Comparison of ENCODE assay signal across 23 cellular contexts in the genomic region with DNA sequence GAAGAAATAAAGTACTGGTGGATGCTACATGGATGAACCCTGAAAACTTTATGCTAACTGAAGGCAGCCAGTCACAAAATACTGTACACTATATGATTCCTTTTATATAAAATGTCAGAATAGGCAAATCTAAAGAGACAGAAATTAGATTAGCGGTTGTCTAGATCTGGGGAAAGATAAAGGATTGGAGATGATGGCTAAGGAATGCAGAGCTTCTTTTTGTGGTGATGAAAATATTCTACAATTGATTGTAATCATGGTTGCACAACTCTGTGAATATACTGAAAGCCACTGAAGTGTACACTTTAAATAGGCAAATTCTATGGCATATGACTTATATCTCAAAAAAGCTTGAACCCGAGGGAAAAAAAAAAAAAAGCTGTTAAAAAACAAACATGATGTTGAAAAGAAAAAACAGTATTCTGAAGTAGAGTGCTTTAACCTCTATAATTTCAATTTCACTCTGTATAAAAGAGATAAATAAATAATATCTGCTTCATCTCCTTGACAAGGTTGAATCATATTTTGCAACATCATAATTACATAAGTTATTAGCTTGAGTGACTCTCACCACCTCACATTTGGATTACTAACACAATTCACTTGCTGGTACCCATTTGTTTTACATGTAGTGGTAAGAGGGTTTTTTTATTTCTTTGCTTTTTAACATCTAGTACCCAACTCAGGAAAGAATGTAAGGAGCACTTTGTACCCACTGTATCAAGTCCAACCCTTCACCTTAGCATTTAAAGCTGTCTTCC. TPM values are rescaled to one million over a fixed set of nuclear protein-coding genes. Genes with fewer than 3 reads are reported as not detected.
DNase-seq lines count a peak whose midpoint lies in the region; ATAC-seq and TF ChIP-seq lines count a peak whose summit lies in the region.
"Had no signal": no experiment of that assay in that cellular context is flagged by ENCODE, and none has a peak within 500 bp of the region (broad histone marks: within the 10 kb centered on the region; RNA-seq: fewer than 3 reads in every experiment).

No MANE protein-coding gene starts in this region.

- BruUV-seq in HCT116 (replicated peaks; lab: Mats Ljungman, UMichigan): no TSS peak

- H3K4me3 ChIP-seq in AG10803 (ENCODE audit: low read length): no peak overlapping the region
- no peak overlapping the region for H3K4me3 ChIP-seq in HCT116 (replicated peaks in 1 of 2; ENCODE audit: low read depth in 1 of 2, low read length in 2 of 2)
- H3K4me3 ChIP-seq in adipocyte (ENCODE audit: low read length): no peak overlapping the region
- H3K4me3 ChIP-seq in right atrium auricular region: no peak overlapping the region
- H3K4me3 ChIP-seq: K562 had no signal

- no peak overlapping the region for H3K4me2 ChIP-seq in HCT116 (ENCODE audit: low read length)

- H3K27ac Mint-ChIP-seq in endothelial cell (ENCODE audit: unreplicated experiment) (peak overlapping the region; percentile 79), T-helper 17 cell (no peak overlapping the region)
- no peak overlapping the region for H3K27ac Mint-ChIP-seq in activated CD4-positive, alpha-beta T cell treated with anti-CD3 and anti-CD28 coated beads, Interleukin-2, amount 10 ng/mL, durations not matched to agents 24 days and 14 days

- POLR2A ChIA-PET in HCT116 (lab: Charles Lee): no interaction called here

- H3K36me3 Mint-ChIP-seq in endothelial cell (ENCODE audit: low read depth, unreplicated experiment): peaks cover 12% of the 10 kb centered on the region
- H3K36me3 Mint-ChIP-seq in T-helper 17 cell (ENCODE audit: low read depth): no peaks in the 10 kb centered on the region
- no peaks in the 10 kb centered on the region for H3K36me3 Mint-ChIP-seq in activated CD4-positive, alpha-beta T cell treated with anti-CD3 and anti-CD28 coated beads, Interleukin-2, amount 10 ng/mL, durations not matched to agents 24 days and 14 days (ENCODE audit: low read depth)

- TF ChIP-seq CTCF in AG10803 (conservative IDR thresholded peaks at IDR 0.05; ENCODE audit: low read length): no peak
- TF ChIP-seq CTCF in HCT116 (IDR thresholded peaks at IDR 0.05 in 2 of 3, conservative IDR thresholded peaks at IDR 0.05 in 1 of 3; ENCODE audit: borderline replicate concordance in 1 of 3, insufficient read depth in 1 of 3, low read depth in 2 of 3, low read length in 2 of 3): no peak
- TF ChIP-seq CTCF in endothelial cell (IDR thresholded peaks at IDR 0.05; ENCODE audit: unreplicated experiment): no peak
- no peak for TF ChIP-seq CTCF in right atrium auricular region (IDR thresholded peaks at IDR 0.05)

- RAD21 ChIA-PET in HCT116 (lab: Charles Lee; ENCODE audit: low non-redundant PET in 1 of 2, low total read pairs in 2 of 2, uncharacterized antibody in 2 of 2, unreplicated experiment in 2 of 2): no interaction called here

- H3K4me1 ChIP-seq in HCT116 (ENCODE audit: control insufficient read depth in 1 of 2, insufficient read depth in 2 of 2, low read length in 2 of 2) (peaks cover 21 to 33% of the 10 kb centered on the region in 2 experiments), adipocyte (ENCODE audit: control insufficient read depth, insufficient read depth, low read length) (peaks cover 5% of the 10 kb centered on the region), right atrium auricular region (peaks cover 0 to 16% of the 10 kb centered on the region in 2 donors)

- H3K9me3 Mint-ChIP-seq in endothelial cell (ENCODE audit: unreplicated experiment): no peaks in the 10 kb centered on the region
- H3K9me3 Mint-ChIP-seq in activated CD4-positive, alpha-beta T cell treated with anti-CD3 and anti-CD28 coated beads, Interleukin-2, amount 10 ng/mL, durations not matched to agents 24 days and 14 days: no peaks in the 10 kb centered on the region

- peak; percentile 24 for DNase-seq in AG10803 (ENCODE audit: low read depth)
- no peak for DNase-seq in HCT116 (ENCODE audit: low read depth, low spot score)
- DNase-seq in adipocyte (ENCODE audit: low read depth): peak; percentile 69
- no peak for DNase-seq in endothelial cell (ENCODE audit: low spot score)
- no peak for DNase-seq in T-helper 17 cell
- DNase-seq in activated CD4-positive, alpha-beta T cell treated with anti-CD3 and anti-CD28 coated beads, Interleukin-2, amount 10 ng/mL, durations not matched to agents 24 days and 14 days: no peak
- DNase-seq in right atrium auricular region (ENCODE audit: low spot score): no peak
- DNase-seq: 8988T, ACHN, DMS153, DND-41, HCEC 1CT, Kasumi-1, MV-4-11, NCI-H1105, NCI-H146, NCI-H2029, NCI-H446, NCI-H524 treated with DMSO at 0.1 percent for 48 hours, NCI-H774, PC-3 had no signal

- peak overlapping the region; percentile 29 for H2AFZ ChIP-seq in HCT116 (ENCODE audit: low read depth, low read length, poor library complexity, severe bottlenecking)

- H3K27me3 Mint-ChIP-seq in endothelial cell (ENCODE audit: unreplicated experiment) (peaks cover 11% of the 10 kb centered on the region), T-helper 17 cell (peaks cover 28% of the 10 kb centered on the region)
- peaks cover 48% of the 10 kb centered on the region for H3K27me3 Mint-ChIP-seq in activated CD4-positive, alpha-beta T cell treated with anti-CD3 and anti-CD28 coated beads, Interleukin-2, amount 10 ng/mL, durations not matched to agents 24 days and 14 days

- H3K27ac ChIP-seq in HCT116 (ENCODE audit: low read depth, low read length) (no peak overlapping the region), right atrium auricular region (no peak overlapping the region)

- H3K9me2 ChIP-seq in HCT116 (ENCODE audit: insufficient read depth): no peaks in the 10 kb centered on the region

- H3K27me3 ChIP-seq in HCT116 (ENCODE audit: insufficient read depth, low read length): no peaks in the 10 kb centered on the region
- H3K27me3 ChIP-seq in adipocyte (replicated peaks; ENCODE audit: control insufficient read depth, insufficient read depth, low read length): no peaks in the 10 kb centered on the region
- no peaks in the 10 kb centered on the region for H3K27me3 ChIP-seq in right atrium auricular region

- H3K79me2 ChIP-seq in HCT116 (ENCODE audit: insufficient read depth, low read length): peaks cover 22% of the 10 kb centered on the region

- CTCF ChIA-PET in HCT116 (lab: Charles Lee): no interaction called here

- no peaks in the 10 kb centered on the region for H3K36me3 ChIP-seq in HCT116 (ENCODE audit: control insufficient read depth in 1 of 2, insufficient read depth in 2 of 2, low read length in 2 of 2)
- no peaks in the 10 kb centered on the region for H3K36me3 ChIP-seq in adipocyte (ENCODE audit: control insufficient read depth, insufficient read depth, low read length, severe bottlenecking)
- no peaks in the 10 kb centered on the region for H3K36me3 ChIP-seq in right atrium auricular region

- intact Hi-C loops in HCT116 (cut with micrococcal nuclease): loop anchor here (5.0 kb wide), 1 partner anchor 35 kb away; no protein-coding TSS in a partner anchor
- intact Hi-C loops in activated CD4-positive, alpha-beta T cell treated with anti-CD3 and anti-CD28 coated beads, Interleukin-2, amount 10 ng/mL, durations not matched to agents 24 days and 14 days (cut with micrococcal nuclease): loop anchor here (10.0 kb wide), 1 partner anchor 263 kb away; no protein-coding TSS in a partner anchor

- ATAC-seq in HCT116 (no peak), T-helper 17 cell (no peak), HG02610 (IDR thresholded peaks at IDR 0.05; ENCODE audit: unreplicated experiment) (no peak)
- ATAC-seq: K562, PC-3 had no signal

- no peak overlapping the region for H3K9ac ChIP-seq in HCT116 (ENCODE audit: low read length)
- H3K9ac ChIP-seq in adipocyte (ENCODE audit: low read length): no peak overlapping the region

- H3K4me3 Mint-ChIP-seq in endothelial cell (ENCODE audit: unreplicated experiment): no peak overlapping the region
- H3K4me3 Mint-ChIP-seq in T-helper 17 cell: no peak overlapping the region
- no peak overlapping the region for H3K4me3 Mint-ChIP-seq in activated CD4-positive, alpha-beta T cell treated with anti-CD3 and anti-CD28 coated beads, Interleukin-2, amount 10 ng/mL, durations not matched to agents 24 days and 14 days

- no peak for TF ChIP-seq RAD21 in HCT116 (IDR thresholded peaks at IDR 0.05; ENCODE audit: low read depth)

- H3K4me1 Mint-ChIP-seq in endothelial cell (ENCODE audit: unreplicated experiment) (peaks cover 41% of the 10 kb centered on the region), T-helper 17 cell (peaks cover 5% of the 10 kb centered on the region)
- H3K4me1 Mint-ChIP-seq in activated CD4-positive, alpha-beta T cell treated with anti-CD3 and anti-CD28 coated beads, Interleukin-2, amount 10 ng/mL, durations not matched to agents 24 days and 14 days: peaks cover 20% of the 10 kb centered on the region

- H3K9me3 ChIP-seq in HCT116 (ENCODE audit: control insufficient read depth in 1 of 2, insufficient read depth in 1 of 2, low read depth in 1 of 2, low read length in 2 of 2) (no peaks in the 10 kb centered on the region), adipocyte (ENCODE audit: control insufficient read depth, low read length) (no peaks in the 10 kb centered on the region), T-helper 17 cell (ENCODE audit: control insufficient read depth, low read length, poor library complexity, severe bottlenecking) (no peaks in the 10 kb centered on the region), right atrium auricular region (no peaks in the 10 kb centered on the region)

- TF ChIP-seq POLR2A in HCT116 (IDR thresholded peaks at IDR 0.05; ENCODE audit: borderline replicate concordance, extremely low read depth, insufficient read depth, insufficient read length): no peak

- H4K20me1 ChIP-seq in HCT116 (ENCODE audit: insufficient read depth): peaks cover 3% of the 10 kb centered on the region; the same call in 1 of the 2 replicates

TF ChIP-seq in HCT116, 20 proteins besides CTCF, POLR2A, EP300 and RAD21 (continues in another document):
- TF ChIP-seq FOSL1 (IDR thresholded peaks at IDR 0.05; ENCODE audit: low read depth) (no peak), YY1 (IDR thresholded peaks at IDR 0.05; ENCODE audit: extremely low read depth, insufficient replicate concordance, low read depth, low read length) (no peak), ELF1 (IDR thresholded peaks at IDR 0.05; ENCODE audit: borderline replicate concordance, low read depth) (no peak), CBX3 (IDR thresholded peaks at IDR 0.05; ENCODE audit: low read depth) (no peak)

RNA-seq across cellular contexts. Expression of a gene that starts 2.8 kb away (rescaled TPM):
- total RNA-seq in HCT116 (2021; ENCODE audit: unreplicated experiment) (148 TPM), endothelial cell (ENCODE audit: unreplicated experiment) (132 TPM), T-helper 17 cell (1 to 10 TPM in 1 of 2 donors, under 1 TPM in 1; 0.35 to 1.1 TPM), right atrium auricular region (10 to 100 TPM in 1 of 2 donors, 1 to 10 TPM in 1; 9.2 to 11.5 TPM)
- polyA plus RNA-seq in HCT116 (2012): 83.0 and 90.2 TPM in 2 replicates
- 5.7 and 6.8 TPM in 2 replicates for total RNA-seq in activated CD4-positive, alpha-beta T cell treated with anti-CD3 and anti-CD28 coated beads, Interleukin-2, amount 10 ng/mL, durations not matched to agents 24 days and 14 days

Comparison
In these comparisons a context has a peak if more than half of its experiments do, and no peak if none do; other contexts are left out.
1. DNase-seq: peak in AG10803 (single experiment) and adipocyte (single experiment); none in HCT116 (single experiment), endothelial cell (single experiment), T-helper 17 cell (0 of 3), activated CD4-positive, alpha-beta T cell treated with anti-CD3 and anti-CD28 coated beads, Interleukin-2, amount 10 ng/mL, durations not matched to agents 24 days and 14 days (single experiment) and right atrium auricular region (single experiment).
2. RNA of a gene that starts 2.8 kb away (total RNA-seq): 148 TPM in HCT116 (single experiment) and 132 TPM in endothelial cell (single experiment); 9.2 to 11.5 TPM in right atrium auricular region, 5.7 to 6.8 TPM in activated CD4-positive, alpha-beta T cell treated with anti-CD3 and anti-CD28 coated beads, Interleukin-2, amount 10 ng/mL, durations not matched to agents 24 days and 14 days and 0.35 to 1.1 TPM in T-helper 17 cell; every median in the first group is over 10 times any median in the second.